Comparison of ENCODE assay signal across 1 cellular context in the genomic region with DNA sequence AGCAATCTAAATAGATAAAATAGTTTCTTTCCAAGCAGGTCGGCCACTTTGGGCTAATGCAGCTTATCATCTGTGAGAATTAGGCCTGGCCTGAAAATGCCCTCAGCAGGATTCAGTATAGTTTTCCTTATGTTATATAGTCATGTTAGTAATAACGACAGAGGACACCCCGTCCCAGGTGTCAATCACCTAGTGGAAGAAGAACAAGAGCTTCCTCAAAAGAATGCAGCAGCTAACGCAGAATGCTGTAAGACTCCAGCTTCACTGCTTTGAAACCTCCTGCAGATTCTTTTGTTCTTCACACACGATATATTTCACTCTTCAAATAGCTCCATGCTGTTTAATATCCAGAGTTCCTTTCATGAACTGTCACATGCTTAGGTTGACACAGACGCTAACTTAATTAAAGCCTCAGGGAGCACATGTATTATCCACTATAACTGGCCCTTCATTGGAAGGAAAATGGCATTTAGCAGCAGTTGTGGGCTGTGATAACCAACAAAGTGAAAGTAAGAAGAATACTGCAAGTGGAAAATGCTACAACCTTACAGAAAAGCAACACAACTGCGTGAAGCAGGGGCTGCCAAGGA.
TF ChIP-seq lines count a peak whose summit lies in the region.

No MANE protein-coding gene starts in this region.

TF ChIP-seq in HEK293, 187 proteins besides CTCF, POLR2A, EP300 and RAD21 (continued from another document):
- TF ChIP-seq, protein P1, sequence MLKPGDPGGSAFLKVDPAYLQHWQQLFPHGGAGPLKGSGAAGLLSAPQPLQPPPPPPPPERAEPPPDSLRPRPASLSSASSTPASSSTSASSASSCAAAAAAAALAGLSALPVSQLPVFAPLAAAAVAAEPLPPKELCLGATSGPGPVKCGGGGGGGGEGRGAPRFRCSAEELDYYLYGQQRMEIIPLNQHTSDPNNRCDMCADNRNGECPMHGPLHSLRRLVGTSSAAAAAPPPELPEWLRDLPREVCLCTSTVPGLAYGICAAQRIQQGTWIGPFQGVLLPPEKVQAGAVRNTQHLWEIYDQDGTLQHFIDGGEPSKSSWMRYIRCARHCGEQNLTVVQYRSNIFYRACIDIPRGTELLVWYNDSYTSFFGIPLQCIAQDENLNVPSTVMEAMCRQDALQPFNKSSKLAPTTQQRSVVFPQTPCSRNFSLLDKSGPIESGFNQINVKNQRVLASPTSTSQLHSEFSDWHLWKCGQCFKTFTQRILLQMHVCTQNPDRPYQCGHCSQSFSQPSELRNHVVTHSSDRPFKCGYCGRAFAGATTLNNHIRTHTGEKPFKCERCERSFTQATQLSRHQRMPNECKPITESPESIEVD (tag by site-specific recombination; IDR thresholded peaks at IDR 0.05), result peak; percentile 70; the same call in 1 of the 2 replicates
- TF ChIP-seq FEZF1 (tag by site-specific recombination; IDR thresholded peaks at IDR 0.05) (peak; percentile 85), KLF9 (tag by site-specific recombination; IDR thresholded peaks at IDR 0.05; ENCODE audit: low read depth) (no peak), ZNF394 (tag by site-specific recombination; IDR thresholded peaks at IDR 0.05; ENCODE audit: borderline replicate concordance) (no peak), ZIC2 (tag by site-specific recombination; IDR thresholded peaks at IDR 0.05) (peak; percentile 95), ZNF416 (tag by site-specific recombination; IDR thresholded peaks at IDR 0.05) (no peak), ZNF350 (tag by site-specific recombination; IDR thresholded peaks at IDR 0.05) (no peak), ZFP69B (tag by site-specific recombination; IDR thresholded peaks at IDR 0.05) (no peak), SCRT2 (tag by site-specific recombination; IDR thresholded peaks at IDR 0.05) (no peak), ZNF623 (tag by site-specific recombination; IDR thresholded peaks at IDR 0.05) (no peak), ZNF624 (tag by site-specific recombination; IDR thresholded peaks at IDR 0.05) (no peak), ZNF155 (tag by site-specific recombination; IDR thresholded peaks at IDR 0.05) (no peak), ZFP41 (tag by site-specific recombination; IDR thresholded peaks at IDR 0.05; ENCODE audit: borderline replicate concordance) (no peak), ZSCAN16 (tag by site-specific recombination; IDR thresholded peaks at IDR 0.05) (no peak), ZNF747 (tag by site-specific recombination; IDR thresholded peaks at IDR 0.05) (no peak), SP7 (tag by site-specific recombination; IDR thresholded peaks at IDR 0.05) (no peak), ZNF549 (tag by site-specific recombination; IDR thresholded peaks at IDR 0.05) (no peak), ZXDB (tag by site-specific recombination; IDR thresholded peaks at IDR 0.05) (no peak), ZNF37A (tag by site-specific recombination; IDR thresholded peaks at IDR 0.05) (no peak), YY1 (tag by site-specific recombination; IDR thresholded peaks at IDR 0.05) (no peak), ZBTB48 (tag by site-specific recombination; IDR thresholded peaks at IDR 0.05) (no peak), ZNF843 (tag by site-specific recombination; IDR thresholded peaks at IDR 0.05) (no peak), HOXC10 (CRISPR knock-in tag; IDR thresholded peaks at IDR 0.05) (no peak), ZNF138 (tag by site-specific recombination; IDR thresholded peaks at IDR 0.05; ENCODE audit: borderline replicate concordance) (no peak), ZNF548 (tag by site-specific recombination; IDR thresholded peaks at IDR 0.05) (no peak)
- TF ChIP-seq, protein P2, sequence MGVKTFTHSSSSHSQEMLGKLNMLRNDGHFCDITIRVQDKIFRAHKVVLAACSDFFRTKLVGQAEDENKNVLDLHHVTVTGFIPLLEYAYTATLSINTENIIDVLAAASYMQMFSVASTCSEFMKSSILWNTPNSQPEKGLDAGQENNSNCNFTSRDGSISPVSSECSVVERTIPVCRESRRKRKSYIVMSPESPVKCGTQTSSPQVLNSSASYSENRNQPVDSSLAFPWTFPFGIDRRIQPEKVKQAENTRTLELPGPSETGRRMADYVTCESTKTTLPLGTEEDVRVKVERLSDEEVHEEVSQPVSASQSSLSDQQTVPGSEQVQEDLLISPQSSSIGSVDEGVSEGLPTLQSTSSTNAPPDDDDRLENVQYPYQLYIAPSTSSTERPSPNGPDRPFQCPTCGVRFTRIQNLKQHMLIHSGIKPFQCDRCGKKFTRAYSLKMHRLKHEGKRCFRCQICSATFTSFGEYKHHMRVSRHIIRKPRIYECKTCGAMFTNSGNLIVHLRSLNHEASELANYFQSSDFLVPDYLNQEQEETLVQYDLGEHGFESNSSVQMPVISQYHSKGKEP (tag by site-specific recombination; IDR thresholded peaks at IDR 0.05), result 0 out of 2 replicates have a peak, but pooled peaks have one; percentile 25
- TF ChIP-seq, protein P3, sequence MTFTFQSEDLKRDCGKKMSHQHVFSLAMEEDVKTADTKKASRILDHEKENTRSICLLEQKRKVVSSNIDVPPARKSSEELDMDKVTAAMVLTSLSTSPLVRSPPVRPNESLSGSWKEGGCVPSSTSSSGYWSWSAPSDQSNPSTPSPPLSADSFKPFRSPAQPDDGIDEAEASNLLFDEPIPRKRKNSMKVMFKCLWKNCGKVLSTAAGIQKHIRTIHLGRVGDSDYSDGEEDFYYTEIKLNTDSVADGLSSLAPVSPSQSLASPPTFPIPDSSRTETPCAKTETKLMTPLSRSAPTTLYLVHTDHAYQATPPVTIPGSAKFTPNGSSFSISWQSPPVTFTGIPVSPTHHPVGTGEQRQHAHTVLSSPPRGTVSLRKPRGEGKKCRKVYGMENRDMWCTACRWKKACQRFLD (tag by site-specific recombination; IDR thresholded peaks at IDR 0.05), result no peak
- TF ChIP-seq, protein P4, sequence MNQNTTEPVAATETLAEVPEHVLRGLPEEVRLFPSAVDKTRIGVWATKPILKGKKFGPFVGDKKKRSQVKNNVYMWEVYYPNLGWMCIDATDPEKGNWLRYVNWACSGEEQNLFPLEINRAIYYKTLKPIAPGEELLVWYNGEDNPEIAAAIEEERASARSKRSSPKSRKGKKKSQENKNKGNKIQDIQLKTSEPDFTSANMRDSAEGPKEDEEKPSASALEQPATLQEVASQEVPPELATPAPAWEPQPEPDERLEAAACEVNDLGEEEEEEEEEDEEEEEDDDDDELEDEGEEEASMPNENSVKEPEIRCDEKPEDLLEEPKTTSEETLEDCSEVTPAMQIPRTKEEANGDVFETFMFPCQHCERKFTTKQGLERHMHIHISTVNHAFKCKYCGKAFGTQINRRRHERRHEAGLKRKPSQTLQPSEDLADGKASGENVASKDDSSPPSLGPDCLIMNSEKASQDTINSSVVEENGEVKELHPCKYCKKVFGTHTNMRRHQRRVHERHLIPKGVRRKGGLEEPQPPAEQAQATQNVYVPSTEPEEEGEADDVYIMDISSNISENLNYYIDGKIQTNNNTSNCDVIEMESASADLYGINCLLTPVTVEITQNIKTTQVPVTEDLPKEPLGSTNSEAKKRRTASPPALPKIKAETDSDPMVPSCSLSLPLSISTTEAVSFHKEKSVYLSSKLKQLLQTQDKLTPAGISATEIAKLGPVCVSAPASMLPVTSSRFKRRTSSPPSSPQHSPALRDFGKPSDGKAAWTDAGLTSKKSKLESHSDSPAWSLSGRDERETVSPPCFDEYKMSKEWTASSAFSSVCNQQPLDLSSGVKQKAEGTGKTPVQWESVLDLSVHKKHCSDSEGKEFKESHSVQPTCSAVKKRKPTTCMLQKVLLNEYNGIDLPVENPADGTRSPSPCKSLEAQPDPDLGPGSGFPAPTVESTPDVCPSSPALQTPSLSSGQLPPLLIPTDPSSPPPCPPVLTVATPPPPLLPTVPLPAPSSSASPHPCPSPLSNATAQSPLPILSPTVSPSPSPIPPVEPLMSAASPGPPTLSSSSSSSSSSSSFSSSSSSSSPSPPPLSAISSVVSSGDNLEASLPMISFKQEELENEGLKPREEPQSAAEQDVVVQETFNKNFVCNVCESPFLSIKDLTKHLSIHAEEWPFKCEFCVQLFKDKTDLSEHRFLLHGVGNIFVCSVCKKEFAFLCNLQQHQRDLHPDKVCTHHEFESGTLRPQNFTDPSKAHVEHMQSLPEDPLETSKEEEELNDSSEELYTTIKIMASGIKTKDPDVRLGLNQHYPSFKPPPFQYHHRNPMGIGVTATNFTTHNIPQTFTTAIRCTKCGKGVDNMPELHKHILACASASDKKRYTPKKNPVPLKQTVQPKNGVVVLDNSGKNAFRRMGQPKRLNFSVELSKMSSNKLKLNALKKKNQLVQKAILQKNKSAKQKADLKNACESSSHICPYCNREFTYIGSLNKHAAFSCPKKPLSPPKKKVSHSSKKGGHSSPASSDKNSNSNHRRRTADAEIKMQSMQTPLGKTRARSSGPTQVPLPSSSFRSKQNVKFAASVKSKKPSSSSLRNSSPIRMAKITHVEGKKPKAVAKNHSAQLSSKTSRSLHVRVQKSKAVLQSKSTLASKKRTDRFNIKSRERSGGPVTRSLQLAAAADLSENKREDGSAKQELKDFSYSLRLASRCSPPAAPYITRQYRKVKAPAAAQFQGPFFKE (tag by site-specific recombination; IDR thresholded peaks at IDR 0.05; ENCODE audit: borderline replicate concordance), result no peak
- TF ChIP-seq, protein P5, sequence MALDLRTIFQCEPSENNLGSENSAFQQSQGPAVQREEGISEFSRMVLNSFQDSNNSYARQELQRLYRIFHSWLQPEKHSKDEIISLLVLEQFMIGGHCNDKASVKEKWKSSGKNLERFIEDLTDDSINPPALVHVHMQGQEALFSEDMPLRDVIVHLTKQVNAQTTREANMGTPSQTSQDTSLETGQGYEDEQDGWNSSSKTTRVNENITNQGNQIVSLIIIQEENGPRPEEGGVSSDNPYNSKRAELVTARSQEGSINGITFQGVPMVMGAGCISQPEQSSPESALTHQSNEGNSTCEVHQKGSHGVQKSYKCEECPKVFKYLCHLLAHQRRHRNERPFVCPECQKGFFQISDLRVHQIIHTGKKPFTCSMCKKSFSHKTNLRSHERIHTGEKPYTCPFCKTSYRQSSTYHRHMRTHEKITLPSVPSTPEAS (tag by site-specific recombination; IDR thresholded peaks at IDR 0.05), result no peak
- TF ChIP-seq, protein P6, sequence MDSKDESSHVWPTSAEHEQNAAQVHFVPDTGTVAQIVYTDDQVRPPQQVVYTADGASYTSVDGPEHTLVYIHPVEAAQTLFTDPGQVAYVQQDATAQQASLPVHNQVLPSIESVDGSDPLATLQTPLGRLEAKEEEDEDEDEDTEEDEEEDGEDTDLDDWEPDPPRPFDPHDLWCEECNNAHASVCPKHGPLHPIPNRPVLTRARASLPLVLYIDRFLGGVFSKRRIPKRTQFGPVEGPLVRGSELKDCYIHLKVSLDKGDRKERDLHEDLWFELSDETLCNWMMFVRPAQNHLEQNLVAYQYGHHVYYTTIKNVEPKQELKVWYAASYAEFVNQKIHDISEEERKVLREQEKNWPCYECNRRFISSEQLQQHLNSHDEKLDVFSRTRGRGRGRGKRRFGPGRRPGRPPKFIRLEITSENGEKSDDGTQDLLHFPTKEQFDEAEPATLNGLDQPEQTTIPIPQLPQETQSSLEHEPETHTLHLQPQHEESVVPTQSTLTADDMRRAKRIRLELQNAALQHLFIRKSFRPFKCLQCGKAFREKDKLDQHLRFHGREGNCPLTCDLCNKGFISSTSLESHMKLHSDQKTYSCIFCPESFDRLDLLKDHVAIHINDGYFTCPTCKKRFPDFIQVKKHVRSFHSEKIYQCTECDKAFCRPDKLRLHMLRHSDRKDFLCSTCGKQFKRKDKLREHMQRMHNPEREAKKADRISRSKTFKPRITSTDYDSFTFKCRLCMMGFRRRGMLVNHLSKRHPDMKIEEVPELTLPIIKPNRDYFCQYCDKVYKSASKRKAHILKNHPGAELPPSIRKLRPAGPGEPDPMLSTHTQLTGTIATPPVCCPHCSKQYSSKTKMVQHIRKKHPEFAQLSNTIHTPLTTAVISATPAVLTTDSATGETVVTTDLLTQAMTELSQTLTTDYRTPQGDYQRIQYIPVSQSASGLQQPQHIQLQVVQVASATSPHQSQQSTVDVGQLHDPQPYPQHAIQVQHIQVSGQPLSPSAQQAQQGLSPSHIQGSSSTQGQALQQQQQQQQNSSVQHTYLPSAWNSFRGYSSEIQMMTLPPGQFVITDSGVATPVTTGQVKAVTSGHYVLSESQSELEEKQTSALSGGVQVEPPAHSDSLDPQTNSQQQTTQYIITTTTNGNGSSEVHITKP (tag by site-specific recombination; IDR thresholded peaks at IDR 0.05), result no peak
- TF ChIP-seq, protein P7, sequence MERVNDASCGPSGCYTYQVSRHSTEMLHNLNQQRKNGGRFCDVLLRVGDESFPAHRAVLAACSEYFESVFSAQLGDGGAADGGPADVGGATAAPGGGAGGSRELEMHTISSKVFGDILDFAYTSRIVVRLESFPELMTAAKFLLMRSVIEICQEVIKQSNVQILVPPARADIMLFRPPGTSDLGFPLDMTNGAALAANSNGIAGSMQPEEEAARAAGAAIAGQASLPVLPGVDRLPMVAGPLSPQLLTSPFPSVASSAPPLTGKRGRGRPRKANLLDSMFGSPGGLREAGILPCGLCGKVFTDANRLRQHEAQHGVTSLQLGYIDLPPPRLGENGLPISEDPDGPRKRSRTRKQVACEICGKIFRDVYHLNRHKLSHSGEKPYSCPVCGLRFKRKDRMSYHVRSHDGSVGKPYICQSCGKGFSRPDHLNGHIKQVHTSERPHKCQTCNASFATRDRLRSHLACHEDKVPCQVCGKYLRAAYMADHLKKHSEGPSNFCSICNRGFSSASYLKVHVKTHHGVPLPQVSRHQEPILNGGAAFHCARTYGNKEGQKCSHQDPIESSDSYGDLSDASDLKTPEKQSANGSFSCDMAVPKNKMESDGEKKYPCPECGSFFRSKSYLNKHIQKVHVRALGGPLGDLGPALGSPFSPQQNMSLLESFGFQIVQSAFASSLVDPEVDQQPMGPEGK (tag by site-specific recombination; IDR thresholded peaks at IDR 0.05), result no peak
- TF ChIP-seq, protein P8, sequence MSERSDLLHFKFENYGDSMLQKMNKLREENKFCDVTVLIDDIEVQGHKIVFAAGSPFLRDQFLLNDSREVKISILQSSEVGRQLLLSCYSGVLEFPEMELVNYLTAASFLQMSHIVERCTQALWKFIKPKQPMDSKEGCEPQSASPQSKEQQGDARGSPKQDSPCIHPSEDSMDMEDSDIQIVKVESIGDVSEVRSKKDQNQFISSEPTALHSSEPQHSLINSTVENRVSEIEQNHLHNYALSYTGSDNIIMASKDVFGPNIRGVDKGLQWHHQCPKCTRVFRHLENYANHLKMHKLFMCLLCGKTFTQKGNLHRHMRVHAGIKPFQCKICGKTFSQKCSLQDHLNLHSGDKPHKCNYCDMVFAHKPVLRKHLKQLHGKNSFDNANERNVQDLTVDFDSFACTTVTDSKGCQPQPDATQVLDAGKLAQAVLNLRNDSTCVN (tag by site-specific recombination; optimal IDR thresholded peaks at IDR 0.05), result no peak
TF ChIP-seq in HEK293: peak in this region for 4.
